20 cellular contexts compared by ENCODE assay signal in genomic region chr1:110859062-110859461, GRCh38. TPM values are rescaled to one million over a fixed set of nuclear protein-coding genes. Genes with fewer than 3 reads are reported as not detected.
"Had no signal": no experiment of that assay in that cellular context is flagged by ENCODE, and none has a peak within 500 bp of the region (broad histone marks: within the 10 kb centered on the region; RNA-seq: fewer than 3 reads in every experiment).

No MANE protein-coding gene starts in this region.

- DNase-seq: activated CD4-positive, alpha-beta T cell treated with anti-CD3 and anti-CD28 coated beads for 36 hours; activated CD8-positive, alpha-beta T cell treated with anti-CD3 and anti-CD28 coated beads for 36 hours; activated gamma-delta T cell treated with Interleukin-2 at 50 U/mL for 16 hours; activated T-cell treated with anti-CD3 and anti-CD28 coated beads, Interleukin-2, amount 50 U/mL, for 48 hours; cerebellar nuclear complex; effector memory CD8-positive, alpha-beta T cell; foreskin melanocyte; head of caudate nucleus; immature natural killer cell; midbrain; ovary; sigmoid colon; spleen; stimulated activated CD4-positive, alpha-beta T cell treated with anti-CD3 and anti-CD28 coated beads, Interleukin-1b, Interleukin-23, amount 100 ng/mL, for 48 hours; tibial artery; uterus; WERI-Rb-1 had no signal

- H3K4me3 ChIP-seq: ascending aorta, breast epithelium, ovary, sigmoid colon, spleen, tibial artery, uterus had no signal

- H3K4me1 ChIP-seq: ascending aorta, breast epithelium, sigmoid colon, spleen, tibial artery, uterus had no signal

- H3K27me3 ChIP-seq: ascending aorta, breast epithelium, ovary, sigmoid colon, spleen, tibial artery, uterus had no signal

- H3K27ac ChIP-seq: ascending aorta, breast epithelium, ovary, sigmoid colon, spleen, tibial artery, uterus, WERI-Rb-1 had no signal

- H3K36me3 ChIP-seq: ascending aorta, breast epithelium, ovary, sigmoid colon, spleen, tibial artery, uterus, WERI-Rb-1 had no signal

- H3K9me3 ChIP-seq: ascending aorta, ovary had no signal

- ATAC-seq: activated CD4-positive, alpha-beta T cell treated with anti-CD3 and anti-CD28 coated beads for 36 hours; effector memory CD8-positive, alpha-beta T cell had no signal

RNA-seq across cellular contexts. Expression of gene CD53, which starts 13.9 kb away (rescaled TPM):
- total RNA-seq: neural crest cell had no signal
